In genomic region chr1:186899577-186899976, GRCh38 we compare ENCODE assay signal across 12 cellular contexts.
DNase-seq lines count a peak whose midpoint lies in the region; ATAC-seq and TF ChIP-seq lines count a peak whose summit lies in the region.
"Had no signal": no experiment of that assay in that cellular context is flagged by ENCODE, and none has a peak within 500 bp of the region (broad histone marks: within the 10 kb centered on the region; RNA-seq: fewer than 3 reads in every experiment).

No MANE protein-coding gene starts in this region.

- H3K27ac ChIP-seq in mammary epithelial cell (ENCODE audit: insufficient read depth, low read depth, low read length) = no peak overlapping the region
- H3K27ac ChIP-seq: BLaER1 had no signal

- H3K79me2 ChIP-seq in mammary epithelial cell (ENCODE audit: insufficient read depth, low read length) = no peaks in the 10 kb centered on the region

- no peaks in the 10 kb centered on the region for H3K36me3 Mint-ChIP-seq in osteocyte (ENCODE audit: unreplicated experiment)
- H3K36me3 Mint-ChIP-seq: memory B cell had no signal

- TF ChIP-seq CTCF in GM12865 (IDR thresholded peaks at IDR 0.05; ENCODE audit: insufficient read depth, low read depth, low read length, missing control alignments) (no peak), osteocyte (IDR thresholded peaks at IDR 0.05) (no peak), mammary epithelial cell (conservative IDR thresholded peaks at IDR 0.05 in 1 of 2, IDR thresholded peaks at IDR 0.05 in 1 of 2; ENCODE audit: extremely low read depth in 1 of 2, insufficient read depth in 1 of 2, low read depth in 1 of 2, low read length in 2 of 2) (no peak)

- no peak overlapping the region for H2AFZ ChIP-seq in mammary epithelial cell (ENCODE audit: low read depth, low read length)

- H4K20me1 ChIP-seq in mammary epithelial cell (ENCODE audit: insufficient read depth, low read length) = no peaks in the 10 kb centered on the region
- H4K20me1 ChIP-seq: BLaER1 had no signal

- 96% methylated on average over 3 of the region's 3 CpGs for WGBS in mammary epithelial cell (ENCODE audit: low coverage, missing lambda C conversion rate)

- intact Hi-C loops in mammary epithelial cell (cut with micrococcal nuclease) = no loop called here

- no peak overlapping the region for H3K4me2 ChIP-seq in mammary epithelial cell (ENCODE audit: insufficient read depth, low read depth, low read length)
- H3K4me2 ChIP-seq: BLaER1 had no signal

- in situ Hi-C loops in mammary epithelial cell (cut with MboI; ENCODE audit: low sequenced_read_pairs in 2 of 2) = no loop called here

- H3K9ac ChIP-seq in mammary epithelial cell (ENCODE audit: insufficient read depth, low read length) = no peak overlapping the region
- H3K9ac ChIP-seq: BLaER1 had no signal

- H3K27ac Mint-ChIP-seq in osteocyte (ENCODE audit: unreplicated experiment) = no peak overlapping the region
- H3K27ac Mint-ChIP-seq: memory B cell had no signal

- H3K4me3 Mint-ChIP-seq in osteocyte (ENCODE audit: unreplicated experiment) = no peak overlapping the region
- H3K4me3 Mint-ChIP-seq: memory B cell had no signal

- peaks cover 9% of the 10 kb centered on the region for H3K4me1 ChIP-seq in mammary epithelial cell (ENCODE audit: insufficient read depth, low read length)
- H3K4me1 ChIP-seq: BLaER1 had no signal

- H3K9me3 ChIP-seq in mammary epithelial cell (replicated peaks; ENCODE audit: insufficient read depth, low read length) = no peaks in the 10 kb centered on the region
- H3K9me3 ChIP-seq: BLaER1 had no signal

- dilution Hi-C loops in mammary epithelial cell (cut with HindIII; ENCODE audit: low sequenced_read_pairs) = no loop called here

- H3K27me3 Mint-ChIP-seq in osteocyte (ENCODE audit: unreplicated experiment) = no peaks in the 10 kb centered on the region

- no peaks in the 10 kb centered on the region for H3K36me3 ChIP-seq in mammary epithelial cell (ENCODE audit: insufficient read depth, low read length)
- H3K36me3 ChIP-seq: BLaER1 had no signal

- ATAC-seq in GM19023 (IDR thresholded peaks at IDR 0.05; ENCODE audit: unreplicated experiment) (peak; percentile 80), GM21786 (IDR thresholded peaks at IDR 0.05; ENCODE audit: unreplicated experiment) (peak; percentile 86), HG03342 (IDR thresholded peaks at IDR 0.05; ENCODE audit: unreplicated experiment) (peak; percentile 84)

- DNase-seq in GM12865 (ENCODE audit: low read depth) (peak; percentile 77), osteocyte (ENCODE audit: extremely low spot score, unreplicated experiment) (no peak), mammary epithelial cell (no peak), pons (ENCODE audit: low spot score) (no peak), HUDEP-2 (lab: John Stamatoyannopoulos, UW; ENCODE audit: unreplicated experiment in 76 of 76) (no peak)
- DNase-seq: NCI-H146, right cardiac atrium had no signal

- BruUV-seq in mammary epithelial cell (replicated peaks; lab: Mats Ljungman, UMichigan) = no TSS peak

- CTCF ChIA-PET in mammary epithelial cell (lab: Charles Lee; ENCODE audit: low non-redundant PET) = no interaction called here

- H3K9me3 Mint-ChIP-seq in osteocyte (ENCODE audit: unreplicated experiment) = no peaks in the 10 kb centered on the region

- H3K4me3 ChIP-seq in GM12865 (ENCODE audit: low read depth, low read length) (no peak overlapping the region), mammary epithelial cell (replicated peaks in 1 of 3; ENCODE audit: insufficient read depth in 1 of 3, low read depth in 2 of 3, low read length in 3 of 3) (no peak overlapping the region)
- H3K4me3 ChIP-seq: BLaER1 had no signal

- H3K4me1 Mint-ChIP-seq in osteocyte (ENCODE audit: unreplicated experiment) = peaks cover 13% of the 10 kb centered on the region
- H3K4me1 Mint-ChIP-seq: memory B cell had no signal

- no peaks in the 10 kb centered on the region for H3K27me3 ChIP-seq in mammary epithelial cell (ENCODE audit: insufficient read depth, low read length)
- H3K27me3 ChIP-seq: BLaER1 had no signal
